In the genomic region with DNA sequence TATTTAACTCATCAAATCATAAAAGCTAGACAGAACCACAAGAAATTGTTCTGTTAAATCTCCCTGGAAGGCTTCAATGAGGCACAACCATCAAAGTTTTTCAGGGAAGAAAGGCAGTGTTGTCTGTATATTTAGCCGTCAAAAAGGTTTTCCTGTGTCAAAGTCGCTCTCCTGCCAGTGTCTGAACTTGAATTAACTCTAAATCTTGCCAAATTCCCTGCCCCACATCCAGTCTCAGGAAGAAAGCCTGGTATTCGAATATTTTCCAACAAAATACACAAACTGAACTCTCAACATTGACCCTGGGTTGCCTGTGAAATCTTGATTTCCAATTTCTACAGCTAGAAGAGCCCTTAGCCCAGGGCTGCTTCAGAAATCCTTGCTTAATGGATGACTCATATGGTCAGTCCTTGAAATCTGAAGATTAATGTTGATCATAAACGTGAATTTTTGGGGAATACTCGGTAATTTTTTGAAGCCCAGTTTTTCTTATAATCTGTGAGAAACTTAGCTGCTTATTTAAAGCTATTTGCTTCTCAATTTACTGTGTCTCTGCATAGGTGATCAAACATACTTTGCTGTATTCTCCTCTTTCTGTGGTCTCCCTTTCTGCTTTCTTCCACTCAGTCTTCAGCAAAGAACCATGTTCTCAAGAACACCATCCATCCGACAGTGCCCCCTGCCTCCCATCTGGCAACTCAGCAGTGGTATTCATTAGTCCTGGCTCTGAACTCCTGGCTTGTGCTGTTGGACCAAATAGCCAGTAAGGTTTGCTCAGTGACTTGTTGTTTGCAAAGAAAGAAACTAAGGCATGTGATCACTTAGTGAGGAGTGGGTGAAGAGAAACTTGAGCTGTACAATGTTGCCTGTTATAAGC, we compare ENCODE assay signal across 9 cellular contexts. TPM values are rescaled to one million over a fixed set of nuclear protein-coding genes. Genes with fewer than 3 reads are reported as not detected.
DNase-seq lines count a peak whose midpoint lies in the region; ATAC-seq and TF ChIP-seq lines count a peak whose summit lies in the region.
"Had no signal": no experiment of that assay in that cellular context is flagged by ENCODE, and none has a peak within 500 bp of the region (broad histone marks: within the 10 kb centered on the region; RNA-seq: fewer than 3 reads in every experiment).

No MANE protein-coding gene starts in this region.

- no peaks in the 10 kb centered on the region for H3K9me2 ChIP-seq in OCI-LY7 (ENCODE audit: insufficient read depth, low read length)

- H3K36me3 ChIP-seq in OCI-LY7 (ENCODE audit: insufficient read depth, low read length) (no peaks in the 10 kb centered on the region), psoas muscle (ENCODE audit: insufficient read depth in 1 of 2, low read depth in 1 of 2) (no peaks in the 10 kb centered on the region)

- POLR2A ChIA-PET in OCI-LY7 (lab: Charles Lee): interaction anchor here (0.6 to 2.0 kb wide), 6 partner anchors 8 to 59 kb away, joined by 3 to 5 read pairs (median 4); a partner anchor contains a TSS
- POLR2A ChIA-PET in RWPE1 (lab: Yijun Ruan, JAX; ENCODE audit: low non-redundant PET): no interaction called here

- H3K27ac ChIP-seq in OCI-LY7 (ENCODE audit: low read depth, low read length, poor library complexity, severe bottlenecking) (no peak overlapping the region), psoas muscle (no peak overlapping the region), RWPE1 (no peak overlapping the region)

- H3K36me3 Mint-ChIP-seq in activated naive CD8-positive, alpha-beta T cell treated with anti-CD3 and anti-CD28 coated beads for 36 hours: no peaks in the 10 kb centered on the region

- ATAC-seq in psoas muscle: no peak

- no peaks in the 10 kb centered on the region for H3K79me2 ChIP-seq in OCI-LY7 (ENCODE audit: insufficient read depth, low read depth, low read length)

- H3K27me3 ChIP-seq in psoas muscle (ENCODE audit: insufficient read depth in 3 of 3, low read length in 2 of 3): no peaks in the 10 kb centered on the region

- BruUV-seq in OCI-LY7 (replicated peaks; lab: Mats Ljungman, UMichigan): no TSS peak

- no peaks in the 10 kb centered on the region for H3K4me1 Mint-ChIP-seq in activated naive CD8-positive, alpha-beta T cell treated with anti-CD3 and anti-CD28 coated beads for 36 hours

- peaks cover 26% of the 10 kb centered on the region for H3K4me1 ChIP-seq in OCI-LY7 (ENCODE audit: insufficient read depth, low read length, poor library complexity, severe bottlenecking)
- H3K4me1 ChIP-seq in psoas muscle: no peaks in the 10 kb centered on the region

- no peak overlapping the region for H2AFZ ChIP-seq in OCI-LY7 (ENCODE audit: low read length)

- no peak overlapping the region for H3K27ac Mint-ChIP-seq in activated naive CD8-positive, alpha-beta T cell treated with anti-CD3 and anti-CD28 coated beads for 36 hours

- H3K4me3 ChIP-seq in OCI-LY7 (ENCODE audit: low read depth, low read length, poor library complexity, severe bottlenecking) (no peak overlapping the region), psoas muscle (no peak overlapping the region)

- TF ChIP-seq CTCF in OCI-LY7 (conservative IDR thresholded peaks at IDR 0.05; ENCODE audit: low read length) (peak; percentile 60), psoas muscle (IDR thresholded peaks at IDR 0.05) (peak; percentile 10), RWPE1 (conservative IDR thresholded peaks at IDR 0.05; ENCODE audit: low read depth) (no peak)

- CTCF ChIA-PET in OCI-LY7 (lab: Charles Lee; ENCODE audit: unreplicated experiment): no interaction called here
- CTCF ChIA-PET in RWPE1 (lab: Yijun Ruan, JAX): interaction anchor here (0.5 to 1.1 kb wide), 3 partner anchors 145 to 246 kb away, joined by 3 to 4 read pairs (median 3); no protein-coding TSS in a partner anchor

- no peak overlapping the region for H3K4me3 Mint-ChIP-seq in activated naive CD8-positive, alpha-beta T cell treated with anti-CD3 and anti-CD28 coated beads for 36 hours

- DNase-seq in GM03348 (ENCODE audit: low spot score) (peak; percentile 58), OCI-LY7 (ENCODE audit: low spot score) (peak; percentile 26), fibroblast of peridontal ligament (ENCODE audit: extremely low read depth) (peak; percentile 56), psoas muscle (no peak), epidermal melanocyte (ENCODE audit: insufficient read length, low spot score) (no peak), RWPE1 (ENCODE audit: low spot score) (no peak)
- no peak for DNase-seq in activated naive CD8-positive, alpha-beta T cell treated with anti-CD3 and anti-CD28 coated beads for 36 hours
- DNase-seq: activated CD4-positive, alpha-beta T cell treated with anti-CD3 and anti-CD28 coated beads, Interleukin-2, amount 50 U/mL, for 4 hours; SIG-M5 had no signal

- H3K9me3 ChIP-seq in OCI-LY7 (ENCODE audit: low read length) (peaks cover 8% of the 10 kb centered on the region; the same call in 1 of the 2 replicates), psoas muscle (no peaks in the 10 kb centered on the region)

- 36 to 48% (median 45%) methylated on average over 6 of the region's 6 CpGs for WGBS in psoas muscle, 3 donors

- intact Hi-C loops in OCI-LY7 (cut with micrococcal nuclease; ENCODE audit: unreplicated experiment): no loop called here
- intact Hi-C loops in psoas muscle (cut with DNase I): no loop called here

- H3K4me2 ChIP-seq in OCI-LY7 (ENCODE audit: low read length): no peak overlapping the region

- H4K20me1 ChIP-seq in OCI-LY7 (ENCODE audit: insufficient read depth, low read length): no peaks in the 10 kb centered on the region

- H3K27me3 Mint-ChIP-seq in activated naive CD8-positive, alpha-beta T cell treated with anti-CD3 and anti-CD28 coated beads for 36 hours: no peaks in the 10 kb centered on the region

- no peaks in the 10 kb centered on the region for H3K9me3 Mint-ChIP-seq in activated naive CD8-positive, alpha-beta T cell treated with anti-CD3 and anti-CD28 coated beads for 36 hours

RNA-seq across cellular contexts. Expression of a gene that starts 58.9 kb away (rescaled TPM):
- total RNA-seq in OCI-LY7 (2014; rRNA removed; shearing (Covaris generic)): 85.2 and 100 TPM in 2 replicates
- total RNA-seq in OCI-LY7 (2022) (40.0 and 56.1 TPM in 2 replicates), psoas muscle (10 to 100 TPM in 1 of 4 donors, 1 to 10 TPM in 3; 5.5 to 15.1 (median 7.4) TPM)
- 1 to 10 TPM; 4.7 to 4.8 (median 4.7) TPM for polyA plus RNA-seq in psoas muscle
- total RNA-seq in activated naive CD8-positive, alpha-beta T cell treated with anti-CD3 and anti-CD28 coated beads for 36 hours: 10 to 100 TPM; 14.2 to 15.7 TPM

Comparison
In these comparisons a context has a peak if more than half of its experiments do, and no peak if none do; other contexts are left out.
1. DNase-seq: peak in GM03348 (single experiment), OCI-LY7 (single experiment) and fibroblast of peridontal ligament (single experiment); none in psoas muscle (0 of 2), activated naive CD8-positive, alpha-beta T cell treated with anti-CD3 and anti-CD28 coated beads for 36 hours (single experiment), epidermal melanocyte (single experiment) and RWPE1 (single experiment).